Comparison of ENCODE assay signal across 22 cellular contexts in the genomic region with DNA sequence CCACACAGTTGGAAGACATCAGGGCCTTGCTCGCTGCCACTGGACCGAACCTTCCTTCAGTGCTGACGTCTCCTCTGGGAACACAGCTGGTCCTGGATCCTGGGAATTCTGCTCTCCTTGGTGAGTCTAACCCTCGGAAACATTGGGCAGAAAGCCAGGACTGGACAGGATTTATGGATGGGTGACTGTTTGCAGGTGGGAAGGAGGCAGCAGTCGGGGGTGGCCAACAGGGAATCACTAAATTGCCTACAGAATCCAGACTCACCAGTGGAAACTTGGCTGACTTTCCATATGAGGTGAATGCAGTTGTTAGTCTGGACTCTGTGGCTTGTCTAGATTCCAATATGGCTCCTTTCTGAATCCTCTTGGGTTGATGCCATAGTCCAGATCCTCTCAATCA.
DNase-seq lines count a peak whose midpoint lies in the region; TF ChIP-seq lines count a peak whose summit lies in the region.
"Had no signal": no experiment of that assay in that cellular context is flagged by ENCODE, and none has a peak within 500 bp of the region (broad histone marks: within the 10 kb centered on the region; RNA-seq: fewer than 3 reads in every experiment).

No MANE protein-coding gene starts in this region.

- H3K4me2 ChIP-seq in SK-N-SH = no peak overlapping the region

- H3K4me3 Mint-ChIP-seq in mesothelial cell of epicardium = no peak overlapping the region
- H3K4me3 Mint-ChIP-seq: CD8-positive, alpha-beta memory T cell; naive thymus-derived CD8-positive, alpha-beta T cell had no signal

- no peaks in the 10 kb centered on the region for H3K9me3 Mint-ChIP-seq in mesothelial cell of epicardium
- H3K9me3 Mint-ChIP-seq: naive thymus-derived CD8-positive, alpha-beta T cell had no signal

- CTCF ChIA-PET in SK-N-SH (lab: Yijun Ruan, JAX) = interaction anchor here (1.7 kb wide), 1 partner anchor 387 kb away, joined by 4 read pairs; no protein-coding TSS in a partner anchor

- 79% methylated on average over 5 of the region's 5 CpGs for WGBS in SK-N-SH (ENCODE audit: low lambda C conversion rate)

- POLR2A ChIA-PET in SK-N-SH (lab: Yijun Ruan, JAX) = no interaction called here

- no peak overlapping the region for H3K27ac Mint-ChIP-seq in mesothelial cell of epicardium
- H3K27ac Mint-ChIP-seq: CD8-positive, alpha-beta memory T cell; naive thymus-derived CD8-positive, alpha-beta T cell had no signal

- H3K36me3 ChIP-seq in BE2C (no peaks in the 10 kb centered on the region), SK-N-SH (replicated peaks in 1 of 2; ENCODE audit: control insufficient read depth in 1 of 2, insufficient read depth in 2 of 2, low read length in 1 of 2) (peaks cover 9 to 55% of the 10 kb centered on the region in 2 experiments)
- H3K36me3 ChIP-seq: heart right ventricle, ovary, SJSA1, tibial artery had no signal

- in situ Hi-C loops in GM13976 (cut with MboI; ENCODE audit: low sequenced_read_pairs, unreplicated experiment) = no loop called here

- no peaks in the 10 kb centered on the region for H3K4me1 ChIP-seq in BE2C
- peaks cover 0 to 3% of the 10 kb centered on the region in 2 experiments; a peak in 2 of 4 replicates for H3K4me1 ChIP-seq in SK-N-SH (ENCODE audit: control insufficient read depth in 1 of 2, insufficient read depth in 2 of 2, low read depth in 1 of 2, low read length in 1 of 2)
- H3K4me1 ChIP-seq: SJSA1 had no signal

- H3K4me3 ChIP-seq in BE2C (ENCODE audit: low read depth, low read length) = no peak overlapping the region
- no peak overlapping the region for H3K4me3 ChIP-seq in SK-N-SH (ENCODE audit: low read depth in 2 of 2, low read length in 1 of 2)
- H3K4me3 ChIP-seq: heart right ventricle, lung, ovary, SJSA1, tibial artery had no signal

- no peak for TF ChIP-seq EP300 in SK-N-SH (IDR thresholded peaks at IDR 0.05; ENCODE audit: borderline replicate concordance in 1 of 2, low read depth in 1 of 2, low read length in 1 of 2)

- no peaks in the 10 kb centered on the region for H3K27me3 Mint-ChIP-seq in mesothelial cell of epicardium (ENCODE audit: low read depth)
- H3K27me3 Mint-ChIP-seq: naive thymus-derived CD8-positive, alpha-beta T cell had no signal

- H3K79me2 ChIP-seq in SK-N-SH (ENCODE audit: insufficient read depth) = peaks cover 15% of the 10 kb centered on the region; the same call in 1 of the 2 replicates

- H3K36me3 Mint-ChIP-seq in mesothelial cell of epicardium = peaks cover 4% of the 10 kb centered on the region
- H3K36me3 Mint-ChIP-seq: CD8-positive, alpha-beta memory T cell; naive thymus-derived CD8-positive, alpha-beta T cell had no signal

- no peak overlapping the region; a peak in 1 of 4 replicates for H3K27ac ChIP-seq in SK-N-SH (ENCODE audit: low read depth in 2 of 2, low read length in 1 of 2)
- H3K27ac ChIP-seq: heart right ventricle, ovary, SJSA1, tibial artery had no signal

- peaks cover 14% of the 10 kb centered on the region for H3F3A ChIP-seq in SK-N-SH (replicated peaks; ENCODE audit: insufficient read depth)

- no peak for TF ChIP-seq RAD21 in SK-N-SH (IDR thresholded peaks at IDR 0.05; ENCODE audit: low read length)

- peak; percentile 24 for DNase-seq in BE2C
- peak; percentile 18 for DNase-seq in GM04504 (ENCODE audit: low read depth)
- no peak for DNase-seq in SK-N-SH
- peak; percentile 52 for DNase-seq in kidney glomerular epithelial cell (lab: John Stamatoyannopoulos, UW)
- no peak for DNase-seq in mesothelial cell of epicardium (ENCODE audit: low spot score in 2 of 2, unreplicated experiment in 2 of 2)
- DNase-seq in GM13976 (ENCODE audit: low spot score) = no peak
- DNase-seq in activated gamma-delta T cell treated with Interleukin-2 at 50 U/mL for 16 hours = no peak
- no peak for DNase-seq in stimulated activated naive CD4-positive, alpha-beta T cell treated with Interleukin-2 at 50 U/mL for 16 hours (lab: John Stamatoyannopoulos, UW)
- DNase-seq: activated CD4-positive, alpha-beta T cell treated with anti-CD3 and anti-CD28 coated beads, Interleukin-2, amount 50 U/mL, for 48 hours; activated naive CD4-positive, alpha-beta T cell; activated T-cell treated with anti-CD3 and anti-CD28 coated beads for 4 hours; CD8-positive, alpha-beta memory T cell; heart right ventricle; MM.1S; naive thymus-derived CD8-positive, alpha-beta T cell; NCI-H524 treated with DMSO at 0.1 percent for 48 hours; ovary; stimulated activated naive CD4-positive, alpha-beta T cell; T-helper 2 cell; tibial artery had no signal

- no peaks in the 10 kb centered on the region for H3K9me2 ChIP-seq in SK-N-SH

- H2AFZ ChIP-seq in SK-N-SH (ENCODE audit: low read depth) = no peak overlapping the region

- peaks cover 12% of the 10 kb centered on the region for H3K4me1 Mint-ChIP-seq in mesothelial cell of epicardium

- H3K9me3 ChIP-seq in BE2C = no peaks in the 10 kb centered on the region
- no peaks in the 10 kb centered on the region for H3K9me3 ChIP-seq in SK-N-SH
- H3K9me3 ChIP-seq: heart right ventricle, ovary, SJSA1, tibial artery had no signal

- no peak overlapping the region for H3K9ac ChIP-seq in SK-N-SH

- H3K27me3 ChIP-seq in BE2C (no peaks in the 10 kb centered on the region), SK-N-SH (ENCODE audit: insufficient read depth) (no peaks in the 10 kb centered on the region)
- H3K27me3 ChIP-seq: heart right ventricle, ovary, SJSA1, tibial artery had no signal

- H4K20me1 ChIP-seq in SK-N-SH (ENCODE audit: insufficient read depth) = no peaks in the 10 kb centered on the region

- no peak for TF ChIP-seq CTCF in BE2C (IDR thresholded peaks at IDR 0.05; ENCODE audit: low read depth, low read length)
- no peak for TF ChIP-seq CTCF in SK-N-SH (IDR thresholded peaks at IDR 0.05)
- no peak for TF ChIP-seq CTCF in mesothelial cell of epicardium (IDR thresholded peaks at IDR 0.05; ENCODE audit: unreplicated experiment)
- TF ChIP-seq CTCF in GM13976 (IDR thresholded peaks at IDR 0.05; ENCODE audit: borderline replicate concordance, control extremely low read depth, extremely low read depth, insufficient read depth, missing control alignments) = no peak

TF ChIP-seq in SK-N-SH, 30 proteins besides CTCF, POLR2A, EP300 and RAD21:
- TF ChIP-seq NFIC (IDR thresholded peaks at IDR 0.05; ENCODE audit: borderline replicate concordance) (peak; percentile 34), MXI1 (IDR thresholded peaks at IDR 0.05; ENCODE audit: low read depth, low read length) (no peak)
- TF ChIP-seq, protein P1, sequence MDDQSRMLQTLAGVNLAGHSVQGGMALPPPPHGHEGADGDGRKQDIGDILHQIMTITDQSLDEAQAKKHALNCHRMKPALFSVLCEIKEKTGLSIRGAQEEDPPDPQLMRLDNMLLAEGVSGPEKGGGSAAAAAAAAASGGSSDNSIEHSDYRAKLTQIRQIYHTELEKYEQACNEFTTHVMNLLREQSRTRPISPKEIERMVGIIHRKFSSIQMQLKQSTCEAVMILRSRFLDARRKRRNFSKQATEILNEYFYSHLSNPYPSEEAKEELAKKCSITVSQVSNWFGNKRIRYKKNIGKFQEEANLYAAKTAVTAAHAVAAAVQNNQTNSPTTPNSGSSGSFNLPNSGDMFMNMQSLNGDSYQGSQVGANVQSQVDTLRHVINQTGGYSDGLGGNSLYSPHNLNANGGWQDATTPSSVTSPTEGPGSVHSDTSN (IDR thresholded peaks at IDR 0.05) = peak; percentile 44; the same call in 1 of the 2 replicates
TF ChIP-seq in SK-N-SH: peak in this region for 2.

Comparison
In these comparisons a context has a peak if more than half of its experiments do, and no peak if none do; other contexts are left out.
1. DNase-seq: peak in BE2C (single experiment), GM04504 (single experiment) and kidney glomerular epithelial cell (single experiment); none in SK-N-SH (single experiment), mesothelial cell of epicardium (0 of 2), GM13976 (single experiment), activated gamma-delta T cell treated with Interleukin-2 at 50 U/mL for 16 hours (single experiment) and stimulated activated naive CD4-positive, alpha-beta T cell treated with Interleukin-2 at 50 U/mL for 16 hours (single experiment).